8 cellular contexts compared by ENCODE assay signal in the genomic region with DNA sequence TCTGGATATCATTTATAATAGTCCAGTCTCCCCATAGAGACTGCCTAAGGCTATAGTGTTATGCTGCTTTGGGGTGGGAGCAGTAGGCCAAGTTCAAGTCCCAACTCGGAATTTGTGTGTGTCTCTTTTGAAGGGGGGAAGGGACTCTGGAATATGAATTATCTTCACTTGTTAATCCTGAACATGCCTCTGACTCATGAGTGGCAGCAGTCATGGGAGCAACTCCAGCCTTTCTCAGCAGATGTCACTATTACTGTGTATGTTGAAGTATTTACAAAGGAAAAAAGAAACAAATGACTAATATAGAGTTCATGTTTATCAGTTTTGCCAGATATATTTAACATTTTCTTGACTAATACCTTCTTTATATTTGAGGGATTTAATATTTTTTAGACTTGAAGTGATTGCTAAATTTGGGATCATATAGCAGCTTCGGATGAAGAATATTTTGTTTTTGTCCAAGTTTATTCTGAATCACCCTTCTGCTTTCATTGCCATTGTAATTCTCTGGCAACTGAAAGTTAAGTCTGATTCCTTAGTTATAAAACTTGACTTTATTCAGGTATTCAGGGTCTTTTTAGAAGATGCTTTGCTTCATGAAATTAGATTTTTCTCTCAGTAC. TPM values are rescaled to one million over a fixed set of nuclear protein-coding genes. Genes with fewer than 3 reads are reported as not detected.
DNase-seq lines count a peak whose midpoint lies in the region; ATAC-seq and TF ChIP-seq lines count a peak whose summit lies in the region.

No MANE protein-coding gene starts in this region.

- no peak overlapping the region for H3K27ac ChIP-seq in SJSA1

- TF ChIP-seq CTCF in fibroblast of the aortic adventitia (IDR thresholded peaks at IDR 0.05; ENCODE audit: insufficient read depth, low read length): peak; percentile 21

- H3K36me3 ChIP-seq in SJSA1: peaks cover 91% of the 10 kb centered on the region

- ATAC-seq in Right ventricle myocardium superior (ENCODE audit: poor library complexity) (peak; percentile 83), GM19452 (IDR thresholded peaks at IDR 0.05; ENCODE audit: unreplicated experiment) (no peak), HG03159 (IDR thresholded peaks at IDR 0.05; ENCODE audit: unreplicated experiment) (no peak)

- no peak for DNase-seq in Right ventricle myocardium superior
- DNase-seq in cardiac septum (ENCODE audit: low spot score): no peak
- DNase-seq in SJSA1 (ENCODE audit: low read depth in 1 of 2, low spot score in 2 of 2): peak; percentile 65 to 72
- peak; percentile 69 for DNase-seq in fibroblast of the aortic adventitia (ENCODE audit: low read depth)
- peak; percentile 32 for DNase-seq in putamen (ENCODE audit: low spot score)
- no peak for DNase-seq in COLO668 (lab: John Stamatoyannopoulos, UW; ENCODE audit: unreplicated experiment)

- H3K9me3 ChIP-seq in SJSA1 (replicated peaks): no peaks in the 10 kb centered on the region

- H3K4me3 ChIP-seq in SJSA1: no peak overlapping the region
- H3K4me3 ChIP-seq in fibroblast of the aortic adventitia (ENCODE audit: low read depth, low read length): no peak overlapping the region

- H3K27me3 ChIP-seq in SJSA1 (replicated peaks): no peaks in the 10 kb centered on the region

- peaks cover 33% of the 10 kb centered on the region for H3K4me1 ChIP-seq in SJSA1 (replicated peaks)

- intact Hi-C loops in Right ventricle myocardium superior (cut with DNase I): no loop called here
- intact Hi-C loops in cardiac septum (cut with DNase I): loop anchor here (5.0 kb wide), 1 partner anchor 102 kb away; no protein-coding TSS in a partner anchor

RNA-seq across cellular contexts. Expression of a gene that starts 23.4 kb away (rescaled TPM):
- not detected for total RNA-seq in Right ventricle myocardium superior
- total RNA-seq in cardiac septum: not detected
- total RNA-seq in SJSA1 (2014; rRNA removed; shearing (Covaris generic)): not detected in 2 replicates
- total RNA-seq in fibroblast of the aortic adventitia (ENCODE audit: low replicate concordance): not detected in 2 replicates

Comparison
In these comparisons a context has a peak if more than half of its experiments do, and no peak if none do; other contexts are left out.
1. DNase-seq: peak in SJSA1 (2 of 2), fibroblast of the aortic adventitia (single experiment) and putamen (single experiment); none in Right ventricle myocardium superior (single experiment), cardiac septum (single experiment) and COLO668 (single experiment).